9 cellular contexts compared by ENCODE assay signal in genomic region chr21:31293986-31294385, GRCh38. TPM values are rescaled to one million over a fixed set of nuclear protein-coding genes. Genes with fewer than 3 reads are reported as not detected.
DNase-seq lines count a peak whose midpoint lies in the region; ATAC-seq and TF ChIP-seq lines count a peak whose summit lies in the region.
"Had no signal": no experiment of that assay in that cellular context is flagged by ENCODE, and none has a peak within 500 bp of the region (broad histone marks: within the 10 kb centered on the region; RNA-seq: fewer than 3 reads in every experiment).

No MANE protein-coding gene starts in this region.

- H3K27me3 ChIP-seq in breast epithelium (no peaks in the 10 kb centered on the region), BE2C (no peaks in the 10 kb centered on the region)

- H3K27ac Mint-ChIP-seq in MCF 10A (ENCODE audit: low read depth, unreplicated experiment) (peak overlapping the region; percentile 81), type B pancreatic cell (peak overlapping the region; percentile 86)
- H3K27ac Mint-ChIP-seq in activated naive CD8-positive, alpha-beta T cell treated with anti-CD3 and anti-CD28 coated beads for 36 hours, result peak overlapping the region; percentile 43

- H3K36me3 Mint-ChIP-seq in MCF 10A (ENCODE audit: insufficient read depth, unreplicated experiment) (no peaks in the 10 kb centered on the region), type B pancreatic cell (peaks cover 15% of the 10 kb centered on the region)
- H3K36me3 Mint-ChIP-seq in activated naive CD8-positive, alpha-beta T cell treated with anti-CD3 and anti-CD28 coated beads for 36 hours, result peaks cover 10% of the 10 kb centered on the region

- ATAC-seq in HG02610 (IDR thresholded peaks at IDR 0.05; ENCODE audit: unreplicated experiment), result no peak

- TF ChIP-seq CTCF in MCF 10A (IDR thresholded peaks at IDR 0.05; ENCODE audit: unreplicated experiment), result no peak
- no peak for TF ChIP-seq CTCF in breast epithelium (IDR thresholded peaks at IDR 0.05)
- TF ChIP-seq CTCF in type B pancreatic cell (conservative IDR thresholded peaks at IDR 0.05), result no peak
- TF ChIP-seq CTCF in BE2C (IDR thresholded peaks at IDR 0.05; ENCODE audit: low read depth, low read length), result no peak

- H3K4me3 Mint-ChIP-seq in MCF 10A (ENCODE audit: unreplicated experiment) (no peak overlapping the region), type B pancreatic cell (no peak overlapping the region)
- no peak overlapping the region for H3K4me3 Mint-ChIP-seq in activated naive CD8-positive, alpha-beta T cell treated with anti-CD3 and anti-CD28 coated beads for 36 hours

- no peaks in the 10 kb centered on the region for H3K36me3 ChIP-seq in breast epithelium
- no peaks in the 10 kb centered on the region for H3K36me3 ChIP-seq in BE2C

- no peaks in the 10 kb centered on the region for H3K4me1 ChIP-seq in breast epithelium
- no peaks in the 10 kb centered on the region for H3K4me1 ChIP-seq in BE2C

- no peak overlapping the region for H3K27ac ChIP-seq in breast epithelium

- H3K4me3 ChIP-seq in breast epithelium (no peak overlapping the region), BE2C (ENCODE audit: low read depth, low read length) (no peak overlapping the region)

- intact Hi-C loops in MCF 10A (cut with micrococcal nuclease), result no loop called here
- intact Hi-C loops in breast epithelium (cut with DNase I; ENCODE audit: low total_unique reads), result no loop called here

- POLR2A ChIA-PET in MCF 10A (lab: Yijun Ruan, JAX), result interaction anchor here (0.8 to 1.2 kb wide), 5 partner anchors 10 to 73 kb away, joined by 3 to 7 read pairs (median 3); no protein-coding TSS in a partner anchor

- H3K4me1 Mint-ChIP-seq in MCF 10A (ENCODE audit: insufficient read depth, unreplicated experiment) (peaks cover 18% of the 10 kb centered on the region), type B pancreatic cell (ENCODE audit: unreplicated experiment) (peaks cover 8% of the 10 kb centered on the region)
- H3K4me1 Mint-ChIP-seq in activated naive CD8-positive, alpha-beta T cell treated with anti-CD3 and anti-CD28 coated beads for 36 hours, result peaks cover 21% of the 10 kb centered on the region

- no peak for TF ChIP-seq POLR2A in breast epithelium (IDR thresholded peaks at IDR 0.05)

- CTCF ChIA-PET in MCF 10A (lab: Yijun Ruan, JAX), result interaction anchor here (0.6 to 0.7 kb wide), 2 partner anchors 44 to 254 kb away, joined by 3 read pairs; no protein-coding TSS in a partner anchor

- H3K27me3 Mint-ChIP-seq in MCF 10A (ENCODE audit: insufficient read depth, unreplicated experiment), result no peaks in the 10 kb centered on the region
- no peaks in the 10 kb centered on the region for H3K27me3 Mint-ChIP-seq in activated naive CD8-positive, alpha-beta T cell treated with anti-CD3 and anti-CD28 coated beads for 36 hours
- H3K27me3 Mint-ChIP-seq in type B pancreatic cell, result no peaks in the 10 kb centered on the region

- no TSS peak for BruUV-seq in MCF 10A (replicated peaks; lab: Mats Ljungman, UMichigan)

- H3K9me3 Mint-ChIP-seq in MCF 10A (ENCODE audit: unreplicated experiment) (no peaks in the 10 kb centered on the region), type B pancreatic cell (peaks cover 8% of the 10 kb centered on the region)
- peaks cover 1% of the 10 kb centered on the region for H3K9me3 Mint-ChIP-seq in activated naive CD8-positive, alpha-beta T cell treated with anti-CD3 and anti-CD28 coated beads for 36 hours

- H3K9me3 ChIP-seq in breast epithelium (no peaks in the 10 kb centered on the region), BE2C (no peaks in the 10 kb centered on the region)

- DNase-seq in MCF 10A (ENCODE audit: unreplicated experiment) (peak; percentile 83), breast epithelium (ENCODE audit: low spot score in 2 of 2) (no peak), myocyte (ENCODE audit: low read depth) (peak; percentile 83), type B pancreatic cell (ENCODE audit: extremely low spot score, unreplicated experiment) (no peak), BE2C (no peak), NCI-H128 (lab: John Stamatoyannopoulos, UW; ENCODE audit: unreplicated experiment) (no peak)
- peak; percentile 66 for DNase-seq in activated naive CD8-positive, alpha-beta T cell treated with anti-CD3 and anti-CD28 coated beads for 36 hours
- DNase-seq: small intestine had no signal

RNA-seq across cellular contexts. Expression of gene TIAM1, which starts 50.1 kb away (rescaled TPM):
- total RNA-seq in MCF 10A (2022) (9.0 and 9.8 TPM in 2 replicates), breast epithelium (10 to 100 TPM; 10.6 to 17.7 (median 11.8) TPM), myocyte (4.9 and 7.8 TPM in 2 replicates), type B pancreatic cell (ENCODE audit: low replicate concordance) (49.3 and 67.6 TPM in 2 replicates)
- total RNA-seq in activated naive CD8-positive, alpha-beta T cell treated with anti-CD3 and anti-CD28 coated beads for 36 hours, result 10 to 100 TPM; 28.2 to 29.3 TPM
- polyA plus RNA-seq in myocyte (2012), result 6.0 TPM
- polyA plus RNA-seq in BE2C (2012; ENCODE audit: insufficient read depth, insufficient read length, low read depth), result 31.1 TPM

Comparison
In these comparisons a context has a peak if more than half of its experiments do, and no peak if none do; other contexts are left out.
1. DNase-seq: peak in MCF 10A (single experiment), activated naive CD8-positive, alpha-beta T cell treated with anti-CD3 and anti-CD28 coated beads for 36 hours (single experiment) and myocyte (single experiment); none in breast epithelium (0 of 2), type B pancreatic cell (single experiment), BE2C (single experiment) and NCI-H128 (single experiment).
2. Peak in every context shown above with its lines, with median percentiles within 50 percentile points of each other: H3K27ac Mint-ChIP-seq.